In genomic region chr5:74543162-74543995, GRCh38 we compare ENCODE assay signal across 9 cellular contexts.
DNase-seq lines count a peak whose midpoint lies in the region; ATAC-seq, FAIRE-seq and TF ChIP-seq lines count a peak whose summit lies in the region.
"Had no signal": no experiment of that assay in that cellular context is flagged by ENCODE, and none has a peak within 500 bp of the region (broad histone marks: within the 10 kb centered on the region; RNA-seq: fewer than 3 reads in every experiment).

No MANE protein-coding gene starts in this region.

- no peaks in the 10 kb centered on the region for H3K9me3 ChIP-seq in BE2C
- H3K9me3 ChIP-seq: adrenal gland had no signal

- TF ChIP-seq CTCF in BE2C (IDR thresholded peaks at IDR 0.05; ENCODE audit: low read depth, low read length): no peak

- DNase-seq in HEK293T (ENCODE audit: extremely low spot score): peak; percentile 51
- peak; percentile 89 for DNase-seq in RCC 7860 (ENCODE audit: low spot score)
- peak; percentile 63 for DNase-seq in fibroblast of the conjunctiva (ENCODE audit: low read depth)
- DNase-seq in sciatic nerve (ENCODE audit: low spot score): no peak
- DNase-seq in germinal center (ENCODE audit: low spot score): no peak
- DNase-seq in stimulated activated CD4-positive, alpha-beta T cell treated with anti-CD3 and anti-CD28 coated beads, Interleukin-4, amount 100 ng/mL, for 4 hours: no peak
- no peak for DNase-seq in BE2C
- no peak for DNase-seq in activated CD4-positive, alpha-beta T cell treated with anti-CD3 and anti-CD28 coated beads for 36 hours

- peaks cover 5% of the 10 kb centered on the region for H3K27me3 Mint-ChIP-seq in activated CD4-positive, alpha-beta T cell treated with anti-CD3 and anti-CD28 coated beads for 36 hours

- peak; percentile 27 for ATAC-seq in sciatic nerve
- no peak for ATAC-seq in activated CD4-positive, alpha-beta T cell treated with anti-CD3 and anti-CD28 coated beads for 36 hours

- no peaks in the 10 kb centered on the region for H3K9me3 Mint-ChIP-seq in activated CD4-positive, alpha-beta T cell treated with anti-CD3 and anti-CD28 coated beads for 36 hours (ENCODE audit: low read depth)

- no peaks in the 10 kb centered on the region for H3K36me3 Mint-ChIP-seq in activated CD4-positive, alpha-beta T cell treated with anti-CD3 and anti-CD28 coated beads for 36 hours (ENCODE audit: low read depth)

- POLR2A ChIA-PET in HEK293T (lab: Yijun Ruan, JAX): interaction anchor here (1.0 kb wide), 1 partner anchor 24 kb away, joined by 3 read pairs; no protein-coding TSS in a partner anchor
- POLR2A ChIA-PET in activated CD4-positive, alpha-beta T cell treated with anti-CD3 and anti-CD28 coated beads for 36 hours (lab: Charles Lee): no interaction called here

- peak; percentile 88 for FAIRE-seq in RCC 7860 (lab: Jason Lieb, UNC)

- no peak overlapping the region for H3K27ac Mint-ChIP-seq in activated CD4-positive, alpha-beta T cell treated with anti-CD3 and anti-CD28 coated beads for 36 hours

- intact Hi-C loops in sciatic nerve (cut with DNase I): no loop called here
- intact Hi-C loops in activated CD4-positive, alpha-beta T cell treated with anti-CD3 and anti-CD28 coated beads for 36 hours (cut with DNase I, micrococcal nuclease): no loop called here

- no peak overlapping the region for H3K4me3 ChIP-seq in BE2C (ENCODE audit: low read depth, low read length)
- H3K4me3 ChIP-seq: adrenal gland had no signal

- CTCF ChIA-PET in HEK293T (lab: Yijun Ruan, JAX): no interaction called here
- CTCF ChIA-PET in activated CD4-positive, alpha-beta T cell treated with anti-CD3 and anti-CD28 coated beads for 36 hours (lab: Charles Lee): interaction anchor here (0.8 kb wide), 1 partner anchor 447 kb away, joined by 3 read pairs; no protein-coding TSS in a partner anchor

- H3K4me1 ChIP-seq in BE2C: peaks cover 10% of the 10 kb centered on the region
- H3K4me1 ChIP-seq: adrenal gland had no signal

- H3K4me1 Mint-ChIP-seq in activated CD4-positive, alpha-beta T cell treated with anti-CD3 and anti-CD28 coated beads for 36 hours: no peaks in the 10 kb centered on the region

- no peaks in the 10 kb centered on the region for H3K27me3 ChIP-seq in BE2C
- H3K27me3 ChIP-seq: adrenal gland had no signal

- H3K4me3 Mint-ChIP-seq in activated CD4-positive, alpha-beta T cell treated with anti-CD3 and anti-CD28 coated beads for 36 hours: no peak overlapping the region

- no peaks in the 10 kb centered on the region; the same call in 1 of the 2 replicates for H3K36me3 ChIP-seq in BE2C
- H3K36me3 ChIP-seq: adrenal gland had no signal

TF ChIP-seq in HEK293T, 16 proteins besides CTCF, POLR2A, EP300 and RAD21:
- peak; percentile 76 for TF ChIP-seq PKNOX1 (IDR thresholded peaks at IDR 0.05)
- TF ChIP-seq FOXK2 (IDR thresholded peaks at IDR 0.05): no peak
- TF ChIP-seq L3MBTL2 (conservative IDR thresholded peaks at IDR 0.05): 0 out of 2 replicates have a peak, but pooled peaks have one; percentile 30
TF ChIP-seq in HEK293T: peak in this region for 2.

Comparison
In these comparisons a context has a peak if more than half of its experiments do, and no peak if none do; other contexts are left out.
1. DNase-seq: peak in HEK293T (single experiment), RCC 7860 (single experiment) and fibroblast of the conjunctiva (single experiment); none in sciatic nerve (single experiment), germinal center (single experiment), stimulated activated CD4-positive, alpha-beta T cell treated with anti-CD3 and anti-CD28 coated beads, Interleukin-4, amount 100 ng/mL, for 4 hours (0 of 2), BE2C (single experiment) and activated CD4-positive, alpha-beta T cell treated with anti-CD3 and anti-CD28 coated beads for 36 hours (single experiment).